In the genomic region with DNA sequence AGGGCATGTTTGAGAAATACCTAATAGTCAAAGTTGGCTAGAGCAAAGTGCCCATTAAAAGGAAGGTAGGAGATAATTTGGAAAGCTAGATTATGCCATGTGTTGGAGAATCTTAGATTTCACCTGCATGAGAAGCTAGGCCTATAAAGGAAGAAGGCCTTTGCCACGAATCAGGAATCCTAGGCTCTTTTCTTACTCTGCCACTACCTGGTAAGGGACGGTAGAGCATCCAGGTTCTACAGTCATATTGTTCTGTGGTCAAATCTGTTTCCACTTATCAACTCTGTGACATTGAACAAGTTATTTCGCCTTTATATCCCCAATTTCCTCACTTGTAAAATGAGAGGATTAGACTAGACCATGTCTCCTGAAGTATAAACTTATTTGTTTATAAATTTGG, we compare ENCODE assay signal across 14 cellular contexts. TPM values are rescaled to one million over a fixed set of nuclear protein-coding genes. Genes with fewer than 3 reads are reported as not detected.
DNase-seq lines count a peak whose midpoint lies in the region; ATAC-seq lines count a peak whose summit lies in the region.
"Had no signal": no experiment of that assay in that cellular context is flagged by ENCODE, and none has a peak within 500 bp of the region (broad histone marks: within the 10 kb centered on the region; RNA-seq: fewer than 3 reads in every experiment).

No MANE protein-coding gene starts in this region.

- in situ Hi-C loops in G401 (cut with HindIII; ENCODE audit: low sequenced_read_pairs), result no loop called here

- no peak for ATAC-seq in GM21529 (IDR thresholded peaks at IDR 0.05; ENCODE audit: unreplicated experiment)
- ATAC-seq: CD8-positive, alpha-beta T cell had no signal

- DNase-seq in DMS 273 (lab: John Stamatoyannopoulos, UW; ENCODE audit: unreplicated experiment) (peak; percentile 23), DMS 273 treated with DMSO at 0.1 percent for 48 hours (lab: John Stamatoyannopoulos, UW) (no peak), G401 (ENCODE audit: low spot score) (peak; percentile 56), HuH-7 (ENCODE audit: low spot score) (peak; percentile 20), cerebellar cortex (ENCODE audit: low spot score) (peak; percentile 51)
- DNase-seq in effector CD8-positive, alpha-beta T cell (lab: John Stamatoyannopoulos, UW), result no peak
- DNase-seq in activated T-cell treated with anti-CD3 and anti-CD28 coated beads, Interleukin-2, amount 50 U/mL, for 48 hours, result no peak
- DNase-seq: Caco-2; CD8-positive, alpha-beta T cell; DMS79 treated with DMSO at 0.1 percent for 48 hours; EL; GDM1 had no signal

RNA-seq across cellular contexts. Expression of a gene that starts 3.6 kb away (rescaled TPM):
- total RNA-seq in G401 (2014; rRNA removed; shearing (Covaris generic)), result not detected in 2 replicates
- total RNA-seq: A673; Caco-2; CD8-positive, alpha-beta T cell had no signal

Comparison
In these comparisons a context has a peak if more than half of its experiments do, and no peak if none do; other contexts are left out.
1. DNase-seq: peak in DMS 273 (single experiment), G401 (single experiment), HuH-7 (single experiment) and cerebellar cortex (single experiment); none in DMS 273 treated with DMSO at 0.1 percent for 48 hours (single experiment), effector CD8-positive, alpha-beta T cell (single experiment) and activated T-cell treated with anti-CD3 and anti-CD28 coated beads, Interleukin-2, amount 50 U/mL, for 48 hours (0 of 2).